Comparison of ENCODE assay signal across 13 cellular contexts in genomic region chr3:105094588-105094987, GRCh38.
"Had no signal": no experiment of that assay in that cellular context is flagged by ENCODE, and none has a peak within 500 bp of the region (broad histone marks: within the 10 kb centered on the region; RNA-seq: fewer than 3 reads in every experiment).

No MANE protein-coding gene starts in this region.

- H3K36me3 ChIP-seq: WERI-Rb-1 had no signal

- H3K27ac ChIP-seq: dorsolateral prefrontal cortex, WERI-Rb-1 had no signal

- H3K27me3 ChIP-seq: dorsolateral prefrontal cortex had no signal

- H3K4me3 ChIP-seq: dorsolateral prefrontal cortex had no signal

- DNase-seq: activated CD4-positive, alpha-beta memory T cell treated with anti-CD3 and anti-CD28 coated beads, Interleukin-2, amount 10 ng/mL, durations not matched to agents 7 days and 5 days; activated CD4-positive, alpha-beta T cell treated with anti-CD3 and anti-CD28 coated beads for 36 hours; activated effector memory CD4-positive, alpha-beta T cell treated with Interleukin-2 at 50 U/mL for 16 hours; activated naive CD4-positive, alpha-beta T cell treated with anti-CD3 and anti-CD28 coated beads, Interleukin-2, amount 50 U/mL, for 16 hours; activated T-cell treated with anti-CD3 and anti-CD28 coated beads, Interleukin-2, amount 50 U/mL, for 4 hours; dorsolateral prefrontal cortex; hippocampal formation; kidney glomerular epithelial cell; mesenchymal stem cell; WERI-Rb-1 had no signal

- ATAC-seq: activated CD4-positive, alpha-beta T cell treated with anti-CD3 and anti-CD28 coated beads for 36 hours; activated T-cell treated with anti-CD3 and anti-CD28 coated beads, Interleukin-2, amount 50 U/mL, for 4 hours; esophagus mucosa; natural killer cell treated with Interleukin-12 subunit alpha and Interleukin-12 subunit beta and Interleukin-15 and Interleukin-18, amount 100 ng/mL, for 72 hours; stimulated activated memory B cell treated with anti-CD40 and anti-IgM and Interleukin-4, amounts not matched to agents 10 μg/mL and 1 μg/mL and 100 μg/mL, for 72 hours had no signal
